21 cellular contexts compared by ENCODE assay signal in genomic region chr10:80015911-80016590, GRCh38.
"Had no signal": no experiment of that assay in that cellular context is flagged by ENCODE, and none has a peak within 500 bp of the region (broad histone marks: within the 10 kb centered on the region; RNA-seq: fewer than 3 reads in every experiment).

No MANE protein-coding gene starts in this region.

- H3K36me3 ChIP-seq: colonic mucosa, esophagus muscularis mucosa, gastroesophageal sphincter, heart left ventricle, neutrophil, right lobe of liver, suprapubic skin, vagina had no signal

- DNase-seq: colonic mucosa; effector CD8-positive, alpha-beta T cell; foreskin keratinocyte; heart left ventricle; kidney; natural killer cell; right lobe of liver; small intestine; stimulated activated CD4-positive, alpha-beta T cell treated with anti-CD3 and anti-CD28 coated beads, Interleukin-15, amount 100 ng/mL, for 24 hours; stimulated activated CD4-positive, alpha-beta T cell treated with anti-CD3 and anti-CD28 coated beads, Interleukin-4, amount 100 ng/mL, for 1 hour; stimulated activated CD8-positive, alpha-beta memory T cell treated with anti-CD3 and anti-CD28 coated beads, Interleukin-4, amount 100 ng/mL, for 48 hours; stimulated activated naive CD4-positive, alpha-beta T cell; stimulated activated naive CD8-positive, alpha-beta T cell treated with anti-CD3 and anti-CD28 coated beads, Interleukin-15, amount 100 ng/mL, for 72 hours had no signal

- H3K4me3 ChIP-seq: colonic mucosa, esophagus muscularis mucosa, gastroesophageal sphincter, heart left ventricle, hepatocyte, lung, right lobe of liver, suprapubic skin, vagina had no signal

- H3K27ac ChIP-seq: colonic mucosa, esophagus muscularis mucosa, foreskin keratinocyte, gastroesophageal sphincter, heart left ventricle, hepatocyte, neutrophil, parathyroid adenoma, right lobe of liver, suprapubic skin, vagina had no signal

- H3K27me3 ChIP-seq: colonic mucosa, esophagus muscularis mucosa, foreskin keratinocyte, gastroesophageal sphincter, heart left ventricle, hepatocyte, neutrophil, right lobe of liver, suprapubic skin, vagina had no signal

- H3K4me1 ChIP-seq: colonic mucosa, esophagus muscularis mucosa, foreskin keratinocyte, gastroesophageal sphincter, heart left ventricle, parathyroid adenoma, suprapubic skin, vagina had no signal

- H3K9me3 ChIP-seq: colonic mucosa, esophagus muscularis mucosa, gastroesophageal sphincter, heart left ventricle, neutrophil, right lobe of liver, suprapubic skin, vagina had no signal

- H3K9ac ChIP-seq: parathyroid adenoma had no signal
